In the genomic region with DNA sequence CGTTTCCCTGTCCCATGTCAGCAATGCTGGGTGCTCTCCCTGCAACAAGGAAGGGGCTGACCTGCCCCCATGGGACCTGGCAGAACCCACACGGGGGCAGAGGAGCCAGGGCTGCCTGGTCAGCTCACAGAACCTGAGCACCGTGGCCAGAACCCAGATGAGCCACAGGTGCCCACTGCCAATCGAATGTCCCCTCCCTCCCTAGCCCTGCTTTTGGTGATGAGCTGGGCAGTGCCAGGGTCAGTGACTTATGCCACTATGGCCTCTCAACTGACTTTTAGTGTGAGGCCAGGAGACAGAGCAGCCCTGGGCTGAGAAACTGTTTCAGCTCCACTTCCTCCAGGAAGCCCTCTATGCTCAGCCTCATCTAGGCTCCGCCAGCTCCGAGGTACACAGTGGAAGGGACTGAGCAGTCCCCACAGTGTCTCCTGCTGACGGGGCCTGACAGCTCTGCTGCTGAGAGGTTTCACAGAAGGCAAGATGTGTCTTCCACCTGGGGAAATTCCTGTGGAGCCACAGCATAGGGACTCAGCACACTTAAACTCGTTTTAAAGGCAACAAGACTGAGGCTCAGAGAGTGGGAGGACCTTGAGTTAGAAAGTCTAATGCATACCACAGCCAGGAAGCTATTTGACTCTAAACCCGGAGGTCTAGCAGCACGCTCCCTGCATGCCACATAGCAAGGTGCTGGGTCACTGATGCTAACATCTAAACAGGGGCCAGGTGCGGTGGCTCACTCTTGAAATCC, we compare ENCODE assay signal across 8 cellular contexts. TPM values are rescaled to one million over a fixed set of nuclear protein-coding genes. Genes with fewer than 3 reads are reported as not detected.
DNase-seq lines count a peak whose midpoint lies in the region; ATAC-seq and TF ChIP-seq lines count a peak whose summit lies in the region.

No MANE protein-coding gene starts in this region.

- H3K36me3 Mint-ChIP-seq in stimulated activated memory B cell treated with anti-CD40 and anti-IgM and Interleukin-4, amounts not matched to agents 10 μg/mL and 1 μg/mL and 100 μg/mL, for 72 hours, result peaks cover 10% of the 10 kb centered on the region

- H3K27ac Mint-ChIP-seq in stimulated activated memory B cell treated with anti-CD40 and anti-IgM and Interleukin-4, amounts not matched to agents 10 μg/mL and 1 μg/mL and 100 μg/mL, for 72 hours, result peak overlapping the region; percentile 83

- no peaks in the 10 kb centered on the region for H3K27me3 Mint-ChIP-seq in stimulated activated memory B cell treated with anti-CD40 and anti-IgM and Interleukin-4, amounts not matched to agents 10 μg/mL and 1 μg/mL and 100 μg/mL, for 72 hours

- H3K9me3 ChIP-seq in esophagus (ENCODE audit: control insufficient read depth in 2 of 2, insufficient read depth in 1 of 2, low read depth in 1 of 2, low read length in 1 of 2) (no peaks in the 10 kb centered on the region), prostate gland (no peaks in the 10 kb centered on the region)

- H3K36me3 ChIP-seq in esophagus (ENCODE audit: control insufficient read depth in 2 of 2, insufficient read depth in 2 of 2, low read length in 1 of 2), result no peaks in the 10 kb centered on the region
- no peaks in the 10 kb centered on the region for H3K36me3 ChIP-seq in prostate gland

- intact Hi-C loops in prostate gland (cut with DNase I), result no loop called here

- WGBS in esophagus, 2 donors, result 70 to 71% methylated on average over 11 of the region's 11 CpGs
- 80% methylated on average over 11 of the region's 11 CpGs for WGBS in prostate gland

- peak; percentile 33 to 39 for DNase-seq in activated CD4-positive, alpha-beta T cell treated with anti-CD3 and anti-CD28 coated beads for 4 hours
- DNase-seq in prostate gland (ENCODE audit: low spot score) (no peak), DMS114 treated with DMSO at 0.1 percent for 48 hours (lab: John Stamatoyannopoulos, UW; ENCODE audit: unreplicated experiment) (no peak)

- H3K27me3 ChIP-seq in esophagus (ENCODE audit: control insufficient read depth in 1 of 2, insufficient read depth in 2 of 2, low read length in 2 of 2) (no peaks in the 10 kb centered on the region), prostate gland (replicated peaks; ENCODE audit: insufficient read depth) (no peaks in the 10 kb centered on the region)

- H3K27ac ChIP-seq in esophagus (ENCODE audit: low read depth in 2 of 2, low read length in 1 of 2) (peak overlapping the region; percentile 61 to 62), prostate gland (peak overlapping the region in 1 of 2 donors; percentile 27)

- ATAC-seq in HG02798 (IDR thresholded peaks at IDR 0.05; ENCODE audit: poor library complexity, unreplicated experiment), result peak; percentile 25
- ATAC-seq in stimulated activated memory B cell treated with anti-CD40 and anti-IgM and Interleukin-4, amounts not matched to agents 10 μg/mL and 1 μg/mL and 100 μg/mL, for 72 hours, result peak; percentile 58
- ATAC-seq in HG03521 (IDR thresholded peaks at IDR 0.05; ENCODE audit: unreplicated experiment), result no peak
- ATAC-seq in GM21737 (IDR thresholded peaks at IDR 0.05; ENCODE audit: unreplicated experiment), result no peak

- H3K9me3 Mint-ChIP-seq in stimulated activated memory B cell treated with anti-CD40 and anti-IgM and Interleukin-4, amounts not matched to agents 10 μg/mL and 1 μg/mL and 100 μg/mL, for 72 hours, result no peaks in the 10 kb centered on the region

- H3K4me3 ChIP-seq in esophagus (ENCODE audit: low read depth in 1 of 2, low read length in 2 of 2), result no peak overlapping the region
- no peak overlapping the region for H3K4me3 ChIP-seq in prostate gland

- TF ChIP-seq CTCF in prostate gland (IDR thresholded peaks at IDR 0.05), result no peak

- TF ChIP-seq POLR2A in prostate gland (IDR thresholded peaks at IDR 0.05), result no peak

- H3K4me1 ChIP-seq in esophagus (ENCODE audit: control insufficient read depth in 2 of 2, insufficient read depth in 2 of 2, low read length in 1 of 2) (peaks cover 9 to 13% of the 10 kb centered on the region in 2 donors), prostate gland (replicated peaks) (peaks cover 3% of the 10 kb centered on the region)

- H3K4me1 Mint-ChIP-seq in stimulated activated memory B cell treated with anti-CD40 and anti-IgM and Interleukin-4, amounts not matched to agents 10 μg/mL and 1 μg/mL and 100 μg/mL, for 72 hours, result peaks cover 90% of the 10 kb centered on the region

- no peak overlapping the region for H3K4me3 Mint-ChIP-seq in stimulated activated memory B cell treated with anti-CD40 and anti-IgM and Interleukin-4, amounts not matched to agents 10 μg/mL and 1 μg/mL and 100 μg/mL, for 72 hours

RNA-seq across cellular contexts. Expression of a gene that starts 6.9 kb away (rescaled TPM):
- 1 to 10 TPM; 5.6 to 8.8 TPM for polyA plus RNA-seq in esophagus
- 1 to 10 TPM; 1.1 to 10.0 TPM for total RNA-seq in prostate gland

Comparison
In these comparisons a context has a peak if more than half of its experiments do, and no peak if none do; other contexts are left out.
1. ATAC-seq: peak in HG02798 (single experiment) and stimulated activated memory B cell treated with anti-CD40 and anti-IgM and Interleukin-4, amounts not matched to agents 10 μg/mL and 1 μg/mL and 100 μg/mL, for 72 hours (single experiment); none in HG03521 (single experiment) and GM21737 (single experiment).
2. DNase-seq: peak in activated CD4-positive, alpha-beta T cell treated with anti-CD3 and anti-CD28 coated beads for 4 hours (2 of 2); none in prostate gland (single experiment) and DMS114 treated with DMSO at 0.1 percent for 48 hours (single experiment).